ENCODE assay signal across 8 cellular contexts in the genomic region with DNA sequence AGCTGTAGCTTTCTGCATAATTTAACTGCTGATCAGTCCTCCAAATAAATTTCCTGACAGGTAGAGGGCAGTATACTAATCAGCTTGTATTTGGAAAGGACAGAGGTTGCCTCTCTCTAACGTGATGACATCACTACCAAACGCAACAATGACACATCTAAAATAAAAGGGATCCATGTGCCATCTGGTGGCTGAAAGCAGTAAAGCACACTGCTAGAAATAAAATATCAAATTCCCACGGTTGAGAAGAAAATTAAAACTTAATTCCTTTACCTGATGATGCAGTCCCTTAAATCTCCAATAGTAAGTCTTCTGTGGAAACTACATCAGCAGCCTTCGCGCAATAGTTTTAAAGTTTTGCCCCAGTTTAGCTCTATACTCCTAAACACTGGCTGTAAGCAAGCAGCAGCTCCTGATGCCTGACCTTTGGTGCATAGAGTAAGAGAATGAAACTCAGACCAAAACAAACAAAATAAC. TPM values are rescaled to one million over a fixed set of nuclear protein-coding genes. Genes with fewer than 3 reads are reported as not detected.
A peak's percentile ranks its signal among the peaks of the same experiment; 100 is the strongest.
DNase-seq lines count a peak whose midpoint lies in the region; ATAC-seq and TF ChIP-seq lines count a peak whose summit lies in the region.

No MANE protein-coding gene starts in this region.

- H3K4me3 Mint-ChIP-seq in activated B cell treated with CpG ODN at 0.5 μM for 24 hours = no peak overlapping the region

- ATAC-seq in HG03354 (IDR thresholded peaks at IDR 0.05; ENCODE audit: poor library complexity, severe bottlenecking, unreplicated experiment) (peak; percentile 95), activated B cell treated with CpG ODN at 0.5 μM for 24 hours (ENCODE audit: low read depth) (peak; percentile 98), left colon (peak; percentile 73)

- no peaks in the 10 kb centered on the region for H3K4me1 ChIP-seq in BLaER1

- no peak overlapping the region for H3K9ac ChIP-seq in BLaER1

- POLR2A ChIA-PET in activated B cell treated with CpG ODN at 0.5 μM for 24 hours (lab: Charles Lee) = interaction anchor here (0.9 to 2.3 kb wide), 6 partner anchors 55 to 244 kb away, joined by 4 to 20 read pairs (median 6); a partner anchor contains a TSS

- DNase-seq in GM19238 (ENCODE audit: insufficient read length, low spot score) (peak; percentile 23), NCI-H2227 treated with DMSO at 0.1 percent for 48 hours (lab: John Stamatoyannopoulos, UW) (peak; percentile 91), activated B cell treated with CpG ODN at 0.5 μM for 24 hours (no peak), cerebellar cortex (ENCODE audit: low spot score) (peak; percentile 92), left colon (peak; percentile 49 to 62)
- DNase-seq in stimulated activated CD4-positive, alpha-beta T cell treated with anti-CD3 and anti-CD28 coated beads, Interleukin-2, amount 100 ng/mL, for 4 hours (ENCODE audit: low read depth) = peak; percentile 54

- H3K27ac ChIP-seq in BLaER1 = peak overlapping the region; percentile 26; the same call in 1 of the 2 replicates

- no peaks in the 10 kb centered on the region for H3K27me3 Mint-ChIP-seq in activated B cell treated with CpG ODN at 0.5 μM for 24 hours

- no peaks in the 10 kb centered on the region for H3K9me3 Mint-ChIP-seq in activated B cell treated with CpG ODN at 0.5 μM for 24 hours

- no peak overlapping the region for H3K4me2 ChIP-seq in BLaER1

- peaks cover 7% of the 10 kb centered on the region for H3K4me1 Mint-ChIP-seq in activated B cell treated with CpG ODN at 0.5 μM for 24 hours

- H3K4me3 ChIP-seq in BLaER1 = no peak overlapping the region

- intact Hi-C loops in activated B cell treated with CpG ODN at 0.5 μM for 24 hours (cut with micrococcal nuclease) = loop anchor here (1.0 to 2.0 kb wide), 10 partner anchors 55 to 377 kb away; a partner anchor contains a TSS
- intact Hi-C loops in left colon (cut with DNase I, micrococcal nuclease) = loop anchor here in 1 of 2 donors (10.0 kb wide), 2 partner anchors 149 to 239 kb away; a partner anchor contains a TSS

- H4K20me1 ChIP-seq in BLaER1 = peaks cover 17% of the 10 kb centered on the region; the same call in 1 of the 2 replicates

- CTCF ChIA-PET in activated B cell treated with CpG ODN at 0.5 μM for 24 hours (lab: Charles Lee) = interaction anchor here (0.6 to 3.1 kb wide), 50 partner anchors 9 to 397 kb away, joined by 3 to 38 read pairs (median 4); a partner anchor contains a TSS

- TF ChIP-seq CTCF in activated B cell treated with CpG ODN at 0.5 μM for 24 hours (IDR thresholded peaks at IDR 0.05) = peak; percentile 92

- H3K27me3 ChIP-seq in BLaER1 = no peaks in the 10 kb centered on the region

- peaks cover 79% of the 10 kb centered on the region for H3K36me3 Mint-ChIP-seq in activated B cell treated with CpG ODN at 0.5 μM for 24 hours (ENCODE audit: low read depth)

- peak overlapping the region; percentile 80 for H3K27ac Mint-ChIP-seq in activated B cell treated with CpG ODN at 0.5 μM for 24 hours

- peaks cover 85% of the 10 kb centered on the region for H3K36me3 ChIP-seq in BLaER1

- no peaks in the 10 kb centered on the region for H3K9me3 ChIP-seq in BLaER1

RNA-seq across cellular contexts. Expression of a gene that starts 54.5 kb away (rescaled TPM):
- total RNA-seq in activated B cell treated with CpG ODN at 0.5 μM for 24 hours = 136 and 138 TPM in 2 replicates
- 100 to 1,000 TPM; 105 to 108 TPM for total RNA-seq in left colon
